ENCODE assay signal across 1 cellular context in genomic region chr7:143380646-143381426, GRCh38.
TF ChIP-seq lines count a peak whose summit lies in the region.

ZYX (plus strand) TSS chr7:143381345; CDS start chr7:143381572, 227 bp downstream.

TF ChIP-seq in HepG2, 621 proteins besides CTCF, POLR2A, EP300 and RAD21 (continued from another document):
- TF ChIP-seq ZBTB20 (CRISPR knock-in tag; IDR thresholded peaks at IDR 0.05; ENCODE audit: borderline replicate concordance, low read depth) (no peak), ZNF234 (CRISPR knock-in tag; conservative IDR thresholded peaks at IDR 0.05) (peak; percentile 91; the same call in 1 of the 2 replicates), SPEN (CRISPR knock-in tag; IDR thresholded peaks at IDR 0.05; ENCODE audit: low read depth) (0 out of 2 replicates have a peak, but pooled peaks have one; percentile 27), IRF2 (CRISPR knock-in tag; IDR thresholded peaks at IDR 0.05) (peak; percentile 49; the same call in 1 of the 2 replicates), TFDP2 (CRISPR knock-in tag; IDR thresholded peaks at IDR 0.05) (0 out of 2 replicates have a peak, but pooled peaks have one; percentile 22), FOXK2 (IDR thresholded peaks at IDR 0.05) (no peak)
TF ChIP-seq in HepG2: peak in this region for 133.
